Comparison of ENCODE assay signal across 8 cellular contexts in genomic region chr12:123972448-123973401, GRCh38. TPM values are rescaled to one million over a fixed set of nuclear protein-coding genes. Genes with fewer than 3 reads are reported as not detected.
DNase-seq lines count a peak whose midpoint lies in the region; ATAC-seq, FAIRE-seq and TF ChIP-seq lines count a peak whose summit lies in the region.

TSS of gene CCDC92 (minus strand) at chr12:123972831. CDS start at chr12:123944305, 28,526 bp downstream.
TSS of gene ZNF664 (plus strand) at chr12:123973215. CDS start at chr12:124012145, 38,930 bp downstream.

- ATAC-seq in foreskin keratinocyte: peak; percentile 86

- H2BK5ac ChIP-seq in neuronal stem cell (ENCODE audit: low read length): peak within 1 kb of the TSS; percentile 93

- no peaks in the 10 kb centered on the region for H3K9me2 ChIP-seq in Loucy (replicated peaks; ENCODE audit: low read depth, low read length)

- TF ChIP-seq CTCF in Loucy (conservative IDR thresholded peaks at IDR 0.05; ENCODE audit: low read length) (no peak), foreskin keratinocyte (conservative IDR thresholded peaks at IDR 0.05) (peak; percentile 39), subcutaneous adipose tissue (IDR thresholded peaks at IDR 0.05; ENCODE audit: low read depth) (no peak)

- peak; percentile 72 for TF ChIP-seq POLR2A in H54 (IDR thresholded peaks at IDR 0.05; ENCODE audit: low read depth, low read length)
- peak; percentile 82 for TF ChIP-seq POLR2A in Raji (IDR thresholded peaks at IDR 0.05; ENCODE audit: insufficient read depth, low read depth, low read length)

- no peak for FAIRE-seq in H54 (lab: Jason Lieb, UNC)

- no peaks in the 10 kb centered on the region; the same call in 1 of the 2 replicates for H3F3A ChIP-seq in Loucy (ENCODE audit: low read depth)

- no peak within 1 kb of the TSS for H4K8ac ChIP-seq in neuronal stem cell (ENCODE audit: low read depth, low read length)

- H3K9me3 ChIP-seq in Loucy (ENCODE audit: insufficient read depth, low read depth, low read length) (no peaks in the 10 kb centered on the region), neuronal stem cell (replicated peaks in 1 of 2; ENCODE audit: control insufficient read depth in 2 of 2, insufficient read depth in 1 of 2, low read depth in 1 of 2, low read length in 2 of 2) (no peaks in the 10 kb centered on the region)

- peaks cover 32% of the 10 kb centered on the region for H4K20me1 ChIP-seq in Loucy (ENCODE audit: insufficient read depth, low read length, poor library complexity, severe bottlenecking)

- H2AFZ ChIP-seq in Loucy (ENCODE audit: low read length): peak within 1 kb of the TSS; percentile 55
- peak within 1 kb of the TSS; percentile 88 for H2AFZ ChIP-seq in neuronal stem cell (ENCODE audit: low read length)

- WGBS in neuronal stem cell (ENCODE audit: extremely low coverage in 2 of 2, insufficient read length in 2 of 2, insufficient replicate concordance in 1 of 2), 2 donors: no CpG with 5 or more reads among the region's 138 CpGs

- peaks cover 33% of the 10 kb centered on the region for H3K4me1 ChIP-seq in Loucy (ENCODE audit: insufficient read depth, low read length, poor library complexity, severe bottlenecking)
- peaks cover 12% of the 10 kb centered on the region for H3K4me1 ChIP-seq in foreskin keratinocyte
- H3K4me1 ChIP-seq in neuronal stem cell (ENCODE audit: control insufficient read depth in 2 of 2, insufficient read depth in 1 of 2, low read depth in 1 of 2, low read length in 2 of 2): peaks cover 4 to 11% of the 10 kb centered on the region in 2 donors

- peak; percentile 87 for DNase-seq in G401 (ENCODE audit: low spot score)
- DNase-seq in H54 (ENCODE audit: insufficient read length, low spot score): peak; percentile 95
- peak; percentile 93 for DNase-seq in activated gamma-delta T cell treated with anti-CD3 and anti-CD28 coated beads, Interleukin-2, amount 50 U/mL, for 16 hours (ENCODE audit: low read depth)
- peak; percentile 55 to 76 for DNase-seq in foreskin keratinocyte
- peak; percentile 95 for DNase-seq in neuronal stem cell (ENCODE audit: low spot score)

- peaks cover 41% of the 10 kb centered on the region for H3K79me2 ChIP-seq in Loucy (ENCODE audit: insufficient read depth, low read length)

- peak within 1 kb of the TSS; percentile 94 for H3K4me2 ChIP-seq in Loucy (ENCODE audit: low read depth, low read length, poor library complexity, severe bottlenecking)
- peak within 1 kb of the TSS; percentile 78 for H3K4me2 ChIP-seq in neuronal stem cell (ENCODE audit: insufficient read depth, low read length, poor library complexity, severe bottlenecking)

- peak within 1 kb of the TSS; percentile 85 for H3K23ac ChIP-seq in neuronal stem cell (ENCODE audit: low read depth, low read length, poor library complexity)

- H2BK15ac ChIP-seq in neuronal stem cell (ENCODE audit: low read length): peak within 1 kb of the TSS; percentile 81

- H3K9ac ChIP-seq in Loucy (ENCODE audit: low read depth, low read length, poor library complexity, severe bottlenecking) (peak within 1 kb of the TSS; percentile 74), neuronal stem cell (ENCODE audit: low read depth, low read length, poor library complexity) (peak within 1 kb of the TSS; percentile 75)

- no peaks in the 10 kb centered on the region for H3K36me3 ChIP-seq in Loucy (ENCODE audit: insufficient read depth, low read length)
- peaks cover 8 to 41% of the 10 kb centered on the region in 2 donors for H3K36me3 ChIP-seq in neuronal stem cell (replicated peaks in 1 of 2; ENCODE audit: control insufficient read depth in 2 of 2, insufficient read depth in 2 of 2, low read length in 2 of 2)

- H3K27ac ChIP-seq in foreskin keratinocyte (peak within 1 kb of the TSS; percentile 3), neuronal stem cell (replicated peaks; ENCODE audit: low read length) (peak within 1 kb of the TSS; percentile 87)

- peaks cover 4% of the 10 kb centered on the region for H3K79me1 ChIP-seq in neuronal stem cell (ENCODE audit: low read depth, low read length)

- peak within 1 kb of the TSS; percentile 41 for H2BK12ac ChIP-seq in neuronal stem cell (ENCODE audit: low read length)

- H3K4me3 ChIP-seq in Loucy (ENCODE audit: low read length, poor library complexity, severe bottlenecking) (peak within 1 kb of the TSS; percentile 77), neuronal stem cell (ENCODE audit: low read length in 2 of 2) (peak within 1 kb of the TSS; percentile 64 to 95)

- no peak within 1 kb of the TSS for H4K91ac ChIP-seq in neuronal stem cell (ENCODE audit: low read depth, low read length, poor library complexity)

- in situ Hi-C loops in G401 (cut with HindIII; ENCODE audit: low sequenced_read_pairs): no loop called here

- H3K18ac ChIP-seq in neuronal stem cell (ENCODE audit: low read length): peak within 1 kb of the TSS; percentile 96

- peak within 1 kb of the TSS; percentile 81 for H2AK5ac ChIP-seq in neuronal stem cell (ENCODE audit: low read depth, low read length)

- peak within 1 kb of the TSS; percentile 94 for H2BK120ac ChIP-seq in neuronal stem cell (ENCODE audit: low read depth, low read length)

- no peak within 1 kb of the TSS for H3K4ac ChIP-seq in neuronal stem cell (ENCODE audit: low read length)

- peak within 1 kb of the TSS; percentile 89 for H3K14ac ChIP-seq in neuronal stem cell (ENCODE audit: low read length)

- H3K27me3 ChIP-seq in Loucy (ENCODE audit: insufficient read depth, low read length, poor library complexity, severe bottlenecking) (no peaks in the 10 kb centered on the region), foreskin keratinocyte (no peaks in the 10 kb centered on the region), neuronal stem cell (ENCODE audit: control insufficient read depth in 3 of 3, insufficient read depth in 3 of 3, low read depth in 1 of 3, low read length in 3 of 3) (peaks cover 0 to 6% (median 0%) of the 10 kb centered on the region in 3 experiments)

RNA-seq across cellular contexts. Expression of gene CCDC92, which starts in this region (rescaled TPM):
- 2.8 and 10.8 TPM in 2 replicates for total RNA-seq in G401 (2014; rRNA removed; shearing (Covaris generic))
- total RNA-seq in foreskin keratinocyte (14.7 and 15.8 TPM in 2 replicates), subcutaneous adipose tissue (10 to 100 TPM; 30.3 to 72.3 (median 37.8) TPM)
- polyA plus RNA-seq in foreskin keratinocyte: 23.0 and 26.9 TPM in 2 replicates
- polyA plus RNA-seq in neuronal stem cell (2013, experiment 1 of 2): 34.1 TPM
- 32.6 TPM for polyA plus RNA-seq in neuronal stem cell (2013, experiment 2 of 2)

RNA-seq across cellular contexts. Expression of gene ZNF664, which starts in this region (rescaled TPM):
- total RNA-seq in G401 (2014; rRNA removed; shearing (Covaris generic)): 58.3 and 59.4 TPM in 2 replicates
- 58.2 and 64.9 TPM in 2 replicates for total RNA-seq in foreskin keratinocyte
- 19.4 and 21.9 TPM in 2 replicates for polyA plus RNA-seq in foreskin keratinocyte
- polyA plus RNA-seq in neuronal stem cell (2013, experiment 1 of 2): 130 TPM
- 131 TPM for polyA plus RNA-seq in neuronal stem cell (2013, experiment 2 of 2)
- total RNA-seq in subcutaneous adipose tissue: 100 to 1,000 TPM in 1 of 4 donors, 10 to 100 TPM in 3; 80.2 to 115 (median 92.6) TPM

Comparison
In these comparisons a context has a peak if more than half of its experiments do, and no peak if none do; other contexts are left out.
1. Peak in every context shown above with its lines: DNase-seq, ATAC-seq, H3K4me3 ChIP-seq and H3K27ac ChIP-seq.